Comparison of ENCODE assay signal across 20 cellular contexts in the genomic region with DNA sequence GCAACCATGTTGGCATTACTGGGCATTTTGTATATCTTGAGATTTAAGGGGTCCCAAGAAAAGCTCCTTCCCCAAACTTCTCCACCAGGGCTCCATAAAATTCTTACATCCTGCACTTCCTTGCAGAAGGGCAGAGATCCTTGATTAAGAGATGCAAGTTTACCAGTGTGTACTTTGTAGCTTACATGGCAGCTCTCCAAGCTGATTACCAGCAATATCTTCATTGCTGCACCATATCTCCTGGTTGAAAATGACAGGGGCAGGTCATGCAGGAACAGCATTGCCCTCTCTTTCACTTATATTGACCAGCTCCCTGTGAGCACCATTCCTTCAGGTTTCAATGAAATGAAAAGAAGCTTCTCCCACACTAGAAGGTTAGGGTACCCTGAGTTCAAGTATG.
"Had no signal": no experiment of that assay in that cellular context is flagged by ENCODE, and none has a peak within 500 bp of the region (broad histone marks: within the 10 kb centered on the region; RNA-seq: fewer than 3 reads in every experiment).

No MANE protein-coding gene starts in this region.

- H3K36me3 ChIP-seq: neural progenitor cell, ovary, right atrium auricular region, tibial nerve, upper lobe of right lung, vagina had no signal

- H3K4me1 ChIP-seq: neural progenitor cell, upper lobe of right lung, vagina had no signal

- ATAC-seq: left lobe of liver; natural killer cell; stimulated activated effector memory CD8-positive, alpha-beta T cell treated with anti-CD3 and anti-CD28 coated beads, Interleukin-12 subunit alpha, Interleukin-12 subunit beta, amount 100 ng/mL, for 72 hours; stimulated activated naive CD8-positive, alpha-beta T cell treated with anti-CD3 and anti-CD28 coated beads, Interleukin-15, Interleukin-2, amounts not matched to agents 100 U/mL and 50 U/mL, for 24 hours; upper lobe of right lung had no signal

- H3K4me2 ChIP-seq: hepatocyte, neural progenitor cell had no signal

- H3K27ac ChIP-seq: coronary artery, hepatocyte, neural progenitor cell, ovary, right atrium auricular region, testis, upper lobe of right lung, vagina had no signal

- DNase-seq: effector CD8-positive, alpha-beta T cell; foreskin melanocyte; head of caudate nucleus; mammary epithelial cell; natural killer cell; nucleus accumbens; ovary; stimulated activated CD4-positive, alpha-beta T cell treated with anti-CD3 and anti-CD28 coated beads, Interleukin-4, amount 100 ng/mL, for 1 hour; stimulated activated CD8-positive, alpha-beta memory T cell treated with anti-CD3 and anti-CD28 coated beads, Interleukin-4, amount 100 ng/mL, for 48 hours; stimulated activated naive CD8-positive, alpha-beta T cell treated with anti-CD3 and anti-CD28 coated beads, Interleukin-15, Interleukin-2, amounts not matched to agents 100 U/mL and 50 U/mL, for 24 hours; testis; upper lobe of right lung had no signal

- H3K27me3 ChIP-seq: hepatocyte, neural progenitor cell, ovary, right atrium auricular region, testis, tibial nerve, upper lobe of right lung, vagina had no signal

- H3K4me3 ChIP-seq: coronary artery, hepatocyte, neural progenitor cell, ovary, right atrium auricular region, testis, tibial nerve, upper lobe of right lung, vagina had no signal

- H3K9ac ChIP-seq: neural progenitor cell had no signal

- H3K9me3 ChIP-seq: ovary, testis, upper lobe of right lung, vagina had no signal
